Comparison of ENCODE assay signal across 9 cellular contexts in the genomic region with DNA sequence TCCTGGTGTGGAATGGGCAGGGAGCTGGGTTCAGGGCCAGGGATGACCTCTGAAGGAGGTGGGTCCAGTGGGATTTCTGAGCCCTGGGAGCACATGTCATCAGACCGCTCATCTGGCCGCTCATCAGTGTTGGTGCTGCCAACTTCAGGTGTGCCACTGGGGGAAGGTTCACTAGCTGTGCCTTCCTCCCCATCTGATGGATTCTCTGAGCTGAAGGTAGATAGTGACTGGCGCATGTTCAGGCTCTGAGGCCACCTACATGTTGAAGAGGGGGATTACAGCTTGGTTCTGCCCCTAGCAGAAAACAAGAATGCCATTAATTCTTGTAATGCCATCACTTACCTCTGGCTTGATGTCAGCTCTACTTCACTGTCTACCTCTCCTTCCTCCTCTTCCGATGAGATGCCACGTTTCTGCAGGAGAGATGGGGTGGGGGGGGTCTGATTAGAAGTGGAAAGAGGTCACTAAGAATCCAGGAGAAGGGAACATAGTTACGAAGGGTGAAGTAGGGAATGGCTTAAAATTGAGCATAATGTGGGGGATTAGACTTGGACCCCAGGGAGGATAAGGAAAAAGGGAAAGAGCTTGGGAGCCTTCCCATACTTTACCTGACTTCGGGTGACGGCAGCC. TPM values are rescaled to one million over a fixed set of nuclear protein-coding genes. Genes with fewer than 3 reads are reported as not detected.
DNase-seq lines count a peak whose midpoint lies in the region; ATAC-seq, FAIRE-seq and TF ChIP-seq lines count a peak whose summit lies in the region.
"Had no signal": no experiment of that assay in that cellular context is flagged by ENCODE, and none has a peak within 500 bp of the region (broad histone marks: within the 10 kb centered on the region; RNA-seq: fewer than 3 reads in every experiment).

No MANE protein-coding gene starts in this region.

- H4K20me1 ChIP-seq in Karpas-422 (ENCODE audit: insufficient read depth, low read depth, low read length) (peaks cover 17% of the 10 kb centered on the region; the same call in 1 of the 2 replicates), GM12878 (ENCODE audit: control insufficient read depth, insufficient read depth) (no peaks in the 10 kb centered on the region)

- no peaks in the 10 kb centered on the region for H3K27me3 Mint-ChIP-seq in nephron progenitor cell (ENCODE audit: low read depth, poor library complexity)

- H3K4me1 Mint-ChIP-seq in nephron progenitor cell: no peaks in the 10 kb centered on the region

- H3K36me3 Mint-ChIP-seq in nephron progenitor cell (ENCODE audit: low read depth): peaks cover 58% of the 10 kb centered on the region

- H3K9me3 ChIP-seq in Karpas-422 (ENCODE audit: low read length) (no peaks in the 10 kb centered on the region), GM12878 (replicated peaks; ENCODE audit: control insufficient read depth, insufficient read depth, low read length) (no peaks in the 10 kb centered on the region)
- H3K9me3 ChIP-seq: spleen had no signal

- CTCF ChIA-PET in GM12878 (lab: Yijun Ruan, JAX): interaction anchor here (0.7 to 3.5 kb wide), 7 partner anchors 9 to 403 kb away, joined by 3 to 13 read pairs (median 5); partner anchors contain the start of genes MAP3K12 and SPRYD3

- 81% methylated on average over 8 of the region's 8 CpGs for WGBS in GM12878 (ENCODE audit: insufficient coverage, insufficient replicate concordance, low lambda C conversion rate, missing lambda C conversion rate)

- H3K4me3 Mint-ChIP-seq in nephron progenitor cell: no peak overlapping the region

- no peak overlapping the region for H3K9ac ChIP-seq in Karpas-422 (ENCODE audit: low read length)
- H3K9ac ChIP-seq in GM12878 (ENCODE audit: control insufficient read depth, insufficient read depth, low read length): no peak overlapping the region

- POLR2A ChIA-PET in GM12878 (lab: Charles Lee): interaction anchor here (0.6 to 1.6 kb wide), 8 partner anchors 9 to 751 kb away, joined by 3 to 6 read pairs (median 4); no protein-coding TSS in a partner anchor

- intact Hi-C loops in GM12878 (cut with micrococcal nuclease; ENCODE audit: unreplicated experiment) (no loop called here), dorsolateral prefrontal cortex (cut with DNase I) (no loop called here)

- TF ChIP-seq POLR2A in GM12878 (IDR thresholded peaks at IDR 0.05; ENCODE audit: low read depth, low read length): 0 out of 2 replicates have a peak, but pooled peaks have one; percentile 22

- FAIRE-seq in GM12878 (lab: Jason Lieb, UNC): no peak

- 0 out of 2 replicates have a peak, but pooled peaks have one; percentile 11 for TF ChIP-seq RAD21 in GM12878 (IDR thresholded peaks at IDR 0.05; ENCODE audit: insufficient read depth, low read depth, low read length)

- TF ChIP-seq CTCF in GM12878 (IDR thresholded peaks at IDR 0.05 in 2 of 3, conservative IDR thresholded peaks at IDR 0.05 in 1 of 3; ENCODE audit: control insufficient read depth in 2 of 3, extremely low read depth in 1 of 3, insufficient read depth in 1 of 3, low read depth in 3 of 3, low read length in 3 of 3): peak in 2 of 3 experiments; percentile 31 to 35; a peak in 3 of 6 replicates
- TF ChIP-seq CTCF in nephron progenitor cell (IDR thresholded peaks at IDR 0.05): peak; percentile 9
- peak in 3 of 56 donors; percentile 11 to 21 (median 17) for TF ChIP-seq CTCF in dorsolateral prefrontal cortex (IDR thresholded peaks at IDR 0.05 in 54 of 56, conservative IDR thresholded peaks at IDR 0.05 in 2 of 56; ENCODE audit: low read depth in 1 of 56, partially characterized antibody in 56 of 56)

- H3K79me2 ChIP-seq in Karpas-422 (ENCODE audit: low read length) (peaks cover 2% of the 10 kb centered on the region; the same call in 1 of the 2 replicates), GM12878 (ENCODE audit: control insufficient read depth, insufficient read depth, low read length) (no peaks in the 10 kb centered on the region)

- TF ChIP-seq EP300 in GM12878 (IDR thresholded peaks at IDR 0.05; ENCODE audit: borderline replicate concordance in 1 of 2, control insufficient read depth in 1 of 2, low read depth in 2 of 2, low read length in 2 of 2): no peak

- no peak overlapping the region for H3K4me2 ChIP-seq in Karpas-422 (ENCODE audit: low read depth, low read length, poor library complexity, severe bottlenecking)
- no peak overlapping the region for H3K4me2 ChIP-seq in GM12878 (ENCODE audit: control insufficient read depth, insufficient read depth)

- H3K27ac ChIP-seq in Karpas-422 (ENCODE audit: low read length) (no peak overlapping the region), GM12878 (ENCODE audit: control insufficient read depth, insufficient read depth) (no peak overlapping the region), dorsolateral prefrontal cortex (peak overlapping the region in 17 of 59 donors; percentile 1 to 57 (median 16))

- no peaks in the 10 kb centered on the region for H3K27me3 ChIP-seq in Karpas-422 (ENCODE audit: low read length)
- H3K27me3 ChIP-seq in GM12878 (replicated peaks in 1 of 2; ENCODE audit: control insufficient read depth in 2 of 2, insufficient read depth in 2 of 2, low read length in 1 of 2): no peaks in the 10 kb centered on the region
- H3K27me3 ChIP-seq in dorsolateral prefrontal cortex: no peaks in the 10 kb centered on the region
- H3K27me3 ChIP-seq: spleen had no signal

- H3K4me1 ChIP-seq in Karpas-422 (ENCODE audit: low read length) (no peaks in the 10 kb centered on the region), GM12878 (ENCODE audit: control insufficient read depth, insufficient read depth, low read length) (no peaks in the 10 kb centered on the region)

- peak; percentile 59 for ATAC-seq in GM12878

- H3K36me3 ChIP-seq in Karpas-422 (ENCODE audit: insufficient read depth, low read length) (peaks cover 42% of the 10 kb centered on the region; the same call in 1 of the 2 replicates), GM12878 (ENCODE audit: control insufficient read depth in 2 of 2, insufficient read depth in 2 of 2, low read length in 1 of 2) (peaks cover 38 to 52% of the 10 kb centered on the region in 2 experiments)

- SMC1A ChIA-PET in GM12878 (lab: Charles Lee; ENCODE audit: uncharacterized antibody, unreplicated experiment): interaction anchor here (0.6 to 2.3 kb wide), 7 partner anchors 9 to 130 kb away, joined by 3 to 6 read pairs (median 3); no protein-coding TSS in a partner anchor

- no peaks in the 10 kb centered on the region for H3K9me3 Mint-ChIP-seq in nephron progenitor cell

- no peak overlapping the region for H2AFZ ChIP-seq in Karpas-422 (ENCODE audit: low read length)
- H2AFZ ChIP-seq in GM12878 (ENCODE audit: control insufficient read depth, low read depth, low read length): no peak overlapping the region

- no peak overlapping the region for H3K4me3 ChIP-seq in Karpas-422 (ENCODE audit: low read length)
- H3K4me3 ChIP-seq in GM12878: no peak overlapping the region
- no peak overlapping the region for H3K4me3 ChIP-seq in dorsolateral prefrontal cortex
- H3K4me3 ChIP-seq: spleen had no signal

- peak overlapping the region; percentile 93 for H3K27ac Mint-ChIP-seq in nephron progenitor cell

- no TSS peak for BruUV-seq in GM12878 (replicated peaks; lab: Mats Ljungman, UMichigan)

- RAD21 ChIA-PET in GM12878 (lab: Charles Lee; ENCODE audit: unreplicated experiment): interaction anchor here (1.4 kb wide), 2 partner anchors 11 to 26 kb away, joined by 3 to 4 read pairs; no protein-coding TSS in a partner anchor

- in situ Hi-C loops in GM12878 (cut with MboI): no loop called here

- H3K9me2 ChIP-seq in Karpas-422 (replicated peaks; ENCODE audit: insufficient read depth, low read length): no peaks in the 10 kb centered on the region

- DNase-seq in Daoy (ENCODE audit: low read depth): peak; percentile 36
- peak; percentile 83 for DNase-seq in Karpas-422
- DNase-seq in GM12878 (ENCODE audit: low read depth, low spot score): no peak
- no peak for DNase-seq in nephron progenitor cell
- no peak for DNase-seq in hypothalamus (lab: John Stamatoyannopoulos, UW)
- DNase-seq in middle frontal gyrus (ENCODE audit: extremely low spot score, low spot score): no peak
- no peak for DNase-seq in dorsolateral prefrontal cortex
- DNase-seq in effector CD8-positive, alpha-beta T cell (lab: John Stamatoyannopoulos, UW): no peak
- DNase-seq: spleen had no signal

RNA-seq across cellular contexts. Expression of gene MAP3K12, which starts 17.2 kb away (rescaled TPM):
- 5.6 and 5.7 TPM in 2 replicates for total RNA-seq in Daoy (2014; rRNA removed; shearing (Covaris generic))
- 21.9 and 24.8 TPM in 2 replicates for total RNA-seq in Karpas-422 (2014; rRNA removed; shearing (Covaris generic); ENCODE audit: low replicate concordance)
- 22.1 and 24.5 TPM in 2 replicates for total RNA-seq in GM12878 (2013; cell fraction: nucleolus; rRNA removed)
- total RNA-seq in GM12878 (2014; rRNA removed): 8.5 and 10.1 TPM in 2 replicates
- 4.8 and 5.2 TPM in 2 replicates for total RNA-seq in GM12878 (2014; rRNA removed; fragmentation: Illumina TruSeq; extraction: Trizol)
- total RNA-seq in GM12878 (2021): 9.4 and 10.4 TPM in 2 replicates
- 9.5 TPM for polyA plus RNA-seq in GM12878 (2011; ENCODE audit: low read depth)
- polyA plus RNA-seq in GM12878 (2011; rRNA removed): 8.7 and 14.9 TPM in 2 replicates
- polyA plus RNA-seq in GM12878 (2011; cell fraction: cytosol; rRNA removed): 14.6 and 17.1 TPM in 2 replicates
- polyA plus RNA-seq in GM12878 (2011; cell fraction: nucleus; rRNA removed): 154 and 166 TPM in 2 replicates
- 10.0 TPM in 2 replicates for polyA plus RNA-seq in GM12878 (2012)
- 6.1 and 9.4 TPM in 2 replicates for polyA plus RNA-seq in GM12878 (2014; fragmentation: Illumina TruSeq; extraction: Trizol)
- polyA plus RNA-seq in GM12878 (2014; fragmentation: Nextera tagmentation; extraction: Ambion mirVana): 1 to 10 TPM in 1 of 2 experiments, under 1 TPM in 1; 0.45 to 1.2 TPM
- polyA plus RNA-seq in GM12878 (2014; rRNA removed): 13.6 and 14.1 TPM in 2 replicates
- polyA plus RNA-seq in GM12878 (2016; fragmentation: Nextera tagmentation; extraction: Ambion mirVana): 1 to 10 TPM; 4.2 to 4.6 TPM
- polyA minus RNA-seq in GM12878 (2011; rRNA and poly(A)+ RNA removed): 10.8 and 12.7 TPM in 2 replicates
- polyA minus RNA-seq in GM12878 (2011; cell fraction: cytosol; rRNA and poly(A)+ RNA removed): 4.1 and 4.7 TPM in 2 replicates
- polyA minus RNA-seq in GM12878 (2011; cell fraction: nucleus; rRNA and poly(A)+ RNA removed): 16.7 and 21.1 TPM in 2 replicates
- total RNA-seq in dorsolateral prefrontal cortex: 100 to 1,000 TPM in 1 of 120 experiments, 10 to 100 TPM in 119; 43.4 to 126 (median 69.4) TPM

RNA-seq across cellular contexts. Expression of gene TARBP2, which starts 19.0 kb away (rescaled TPM):
- total RNA-seq in Daoy (2014; rRNA removed; shearing (Covaris generic)): 58.1 and 75.8 TPM in 2 replicates
- total RNA-seq in Karpas-422 (2014; rRNA removed; shearing (Covaris generic); ENCODE audit: low replicate concordance): 37.0 and 65.7 TPM in 2 replicates
- 36.0 and 51.7 TPM in 2 replicates for total RNA-seq in GM12878 (2013; cell fraction: nucleolus; rRNA removed)
- 46.1 and 47.1 TPM in 2 replicates for total RNA-seq in GM12878 (2014; rRNA removed)
- 21.4 and 26.1 TPM in 2 replicates for total RNA-seq in GM12878 (2014; rRNA removed; fragmentation: Illumina TruSeq; extraction: Trizol)
- 42.4 and 43.2 TPM in 2 replicates for total RNA-seq in GM12878 (2021)
- polyA plus RNA-seq in GM12878 (2011; ENCODE audit: low read depth): 11.6 TPM
- 18.3 and 30.4 TPM in 2 replicates for polyA plus RNA-seq in GM12878 (2011; rRNA removed)
- 48.7 and 74.4 TPM in 2 replicates for polyA plus RNA-seq in GM12878 (2011; cell fraction: cytosol; rRNA removed)
- 192 and 199 TPM in 2 replicates for polyA plus RNA-seq in GM12878 (2011; cell fraction: nucleus; rRNA removed)
- 25.1 and 25.9 TPM in 2 replicates for polyA plus RNA-seq in GM12878 (2012)
- polyA plus RNA-seq in GM12878 (2014; fragmentation: Illumina TruSeq; extraction: Trizol): 13.6 and 22.1 TPM in 2 replicates
- 1 to 10 TPM; 5.5 to 9.4 TPM for polyA plus RNA-seq in GM12878 (2014; fragmentation: Nextera tagmentation; extraction: Ambion mirVana)
- 44.2 and 54.0 TPM in 2 replicates for polyA plus RNA-seq in GM12878 (2014; rRNA removed)
- polyA plus RNA-seq in GM12878 (2016; fragmentation: Nextera tagmentation; extraction: Ambion mirVana): 10 to 100 TPM; 58.7 to 60.1 TPM
- 17.8 and 36.9 TPM in 2 replicates for polyA minus RNA-seq in GM12878 (2011; rRNA and poly(A)+ RNA removed)
- 8.8 and 11.2 TPM in 2 replicates for polyA minus RNA-seq in GM12878 (2011; cell fraction: cytosol; rRNA and poly(A)+ RNA removed)
- 35.8 and 54.1 TPM in 2 replicates for polyA minus RNA-seq in GM12878 (2011; cell fraction: nucleus; rRNA and poly(A)+ RNA removed)
- 10 to 100 TPM; 10.9 to 29.5 (median 20.9) TPM for total RNA-seq in dorsolateral prefrontal cortex

RNA-seq across cellular contexts. Expression of gene NPFF, which starts 25.2 kb away (rescaled TPM):
- total RNA-seq in Daoy (2014; rRNA removed; shearing (Covaris generic)): not detected in 2 replicates
- total RNA-seq in Karpas-422 (2014; rRNA removed; shearing (Covaris generic); ENCODE audit: low replicate concordance): 1.0 TPM in 1 of 2 replicates, not detected in the other
- total RNA-seq in GM12878 (2013; cell fraction: nucleolus; rRNA removed): not detected in 2 replicates
- total RNA-seq in GM12878 (2014; rRNA removed) (0.23 TPM in 1 of 2 replicates, not detected in the other), GM12878 (2014; rRNA removed; fragmentation: Illumina TruSeq; extraction: Trizol) (not detected in 2 replicates), GM12878 (2021) (not detected in 2 replicates), dorsolateral prefrontal cortex (1 to 10 TPM in 3 of 120 experiments, not detected in 117; 1.8 to 2.1 (median 2.0) TPM)
- not detected for polyA plus RNA-seq in GM12878 (2011; ENCODE audit: low read depth)
- polyA plus RNA-seq in GM12878 (2011; rRNA removed) (not detected in 2 replicates), GM12878 (2014; fragmentation: Illumina TruSeq; extraction: Trizol) (not detected in 2 replicates), GM12878 (2014; fragmentation: Nextera tagmentation; extraction: Ambion mirVana) (under 1 TPM; 0.21 to 0.69 TPM), GM12878 (2014; rRNA removed) (0.22 TPM in 1 of 2 replicates, not detected in the other), GM12878 (2016; fragmentation: Nextera tagmentation; extraction: Ambion mirVana) (not detected)
- 0.15 TPM in 1 of 2 replicates, not detected in the other for polyA plus RNA-seq in GM12878 (2011; cell fraction: cytosol; rRNA removed)
- not detected in 2 replicates for polyA plus RNA-seq in GM12878 (2011; cell fraction: nucleus; rRNA removed)
- polyA plus RNA-seq in GM12878 (2012): not detected in 2 replicates
- polyA minus RNA-seq in GM12878 (2011; rRNA and poly(A)+ RNA removed): not detected in 2 replicates
- polyA minus RNA-seq in GM12878 (2011; cell fraction: cytosol; rRNA and poly(A)+ RNA removed): not detected in 2 replicates
- not detected in 2 replicates for polyA minus RNA-seq in GM12878 (2011; cell fraction: nucleus; rRNA and poly(A)+ RNA removed)
- total RNA-seq: spleen had no signal

RNA-seq across cellular contexts. Expression of gene PCBP2, which starts 30.2 kb away (rescaled TPM):
- total RNA-seq in Daoy (2014; rRNA removed; shearing (Covaris generic)): 120 and 148 TPM in 2 replicates
- 340 and 447 TPM in 2 replicates for total RNA-seq in Karpas-422 (2014; rRNA removed; shearing (Covaris generic); ENCODE audit: low replicate concordance)
- 454 and 500 TPM in 2 replicates for total RNA-seq in GM12878 (2013; cell fraction: nucleolus; rRNA removed)
- total RNA-seq in GM12878 (2014; rRNA removed): 155 and 164 TPM in 2 replicates
- total RNA-seq in GM12878 (2014; rRNA removed; fragmentation: Illumina TruSeq; extraction: Trizol): 162 and 177 TPM in 2 replicates
- 803 and 817 TPM in 2 replicates for total RNA-seq in GM12878 (2021)
- 722 TPM for polyA plus RNA-seq in GM12878 (2011; ENCODE audit: low read depth)
- polyA plus RNA-seq in GM12878 (2011; rRNA removed): 276 and 336 TPM in 2 replicates
- 364 and 463 TPM in 2 replicates for polyA plus RNA-seq in GM12878 (2011; cell fraction: cytosol; rRNA removed)
- polyA plus RNA-seq in GM12878 (2011; cell fraction: nucleus; rRNA removed): 570 and 649 TPM in 2 replicates
- 822 and 853 TPM in 2 replicates for polyA plus RNA-seq in GM12878 (2012)
- polyA plus RNA-seq in GM12878 (2014; fragmentation: Illumina TruSeq; extraction: Trizol): 629 and 689 TPM in 2 replicates
- polyA plus RNA-seq in GM12878 (2014; fragmentation: Nextera tagmentation; extraction: Ambion mirVana): 100 to 1,000 TPM; 318 to 348 TPM
- 337 and 342 TPM in 2 replicates for polyA plus RNA-seq in GM12878 (2014; rRNA removed)
- polyA plus RNA-seq in GM12878 (2016; fragmentation: Nextera tagmentation; extraction: Ambion mirVana): 100 to 1,000 TPM; 109 to 127 TPM
- polyA minus RNA-seq in GM12878 (2011; rRNA and poly(A)+ RNA removed): 693 and 777 TPM in 2 replicates
- 382 and 437 TPM in 2 replicates for polyA minus RNA-seq in GM12878 (2011; cell fraction: cytosol; rRNA and poly(A)+ RNA removed)
- polyA minus RNA-seq in GM12878 (2011; cell fraction: nucleus; rRNA and poly(A)+ RNA removed): 188 and 293 TPM in 2 replicates
- 100 to 1,000 TPM; 394 to 594 (median 494) TPM for total RNA-seq in dorsolateral prefrontal cortex

RNA-seq across cellular contexts. Expression of gene PRR13, which starts 40.5 kb away (rescaled TPM):
- total RNA-seq in Daoy (2014; rRNA removed; shearing (Covaris generic)): 60.9 and 85.2 TPM in 2 replicates
- 112 and 139 TPM in 2 replicates for total RNA-seq in Karpas-422 (2014; rRNA removed; shearing (Covaris generic); ENCODE audit: low replicate concordance)
- 82.6 and 90.1 TPM in 2 replicates for total RNA-seq in GM12878 (2013; cell fraction: nucleolus; rRNA removed)
- 94.2 and 112 TPM in 2 replicates for total RNA-seq in GM12878 (2014; rRNA removed)
- total RNA-seq in GM12878 (2014; rRNA removed; fragmentation: Illumina TruSeq; extraction: Trizol): 126 and 133 TPM in 2 replicates
- 214 and 224 TPM in 2 replicates for total RNA-seq in GM12878 (2021)
- 232 TPM for polyA plus RNA-seq in GM12878 (2011; ENCODE audit: low read depth)
- polyA plus RNA-seq in GM12878 (2011; rRNA removed): 111 and 116 TPM in 2 replicates
- 130 and 141 TPM in 2 replicates for polyA plus RNA-seq in GM12878 (2011; cell fraction: cytosol; rRNA removed)
- polyA plus RNA-seq in GM12878 (2011; cell fraction: nucleus; rRNA removed): 50.3 and 51.6 TPM in 2 replicates
- polyA plus RNA-seq in GM12878 (2012): 263 and 277 TPM in 2 replicates
- 271 and 372 TPM in 2 replicates for polyA plus RNA-seq in GM12878 (2014; fragmentation: Illumina TruSeq; extraction: Trizol)
- 100 to 1,000 TPM; 339 to 381 TPM for polyA plus RNA-seq in GM12878 (2014; fragmentation: Nextera tagmentation; extraction: Ambion mirVana)
- polyA plus RNA-seq in GM12878 (2014; rRNA removed): 195 TPM in 2 replicates
- polyA plus RNA-seq in GM12878 (2016; fragmentation: Nextera tagmentation; extraction: Ambion mirVana): 100 to 1,000 TPM; 451 to 462 TPM
- polyA minus RNA-seq in GM12878 (2011; rRNA and poly(A)+ RNA removed): 98.5 and 129 TPM in 2 replicates
- 41.8 and 44.8 TPM in 2 replicates for polyA minus RNA-seq in GM12878 (2011; cell fraction: cytosol; rRNA and poly(A)+ RNA removed)
- 22.7 and 45.4 TPM in 2 replicates for polyA minus RNA-seq in GM12878 (2011; cell fraction: nucleus; rRNA and poly(A)+ RNA removed)
- 100 to 1,000 TPM in 41 of 120 experiments, 10 to 100 TPM in 79; 52.9 to 141 (median 93.1) TPM for total RNA-seq in dorsolateral prefrontal cortex

Comparison
In these comparisons a context has a peak if more than half of its experiments do, and no peak if none do; other contexts are left out.
1. DNase-seq: peak in Daoy (single experiment) and Karpas-422 (single experiment); none in GM12878 (single experiment), nephron progenitor cell (single experiment), hypothalamus (0 of 51), middle frontal gyrus (single experiment), dorsolateral prefrontal cortex (0 of 10) and effector CD8-positive, alpha-beta T cell (single experiment).